ENCODE assay signal across 8 cellular contexts in genomic region chr17:60139438-60140285, GRCh38. TPM values are rescaled to one million over a fixed set of nuclear protein-coding genes. Genes with fewer than 3 reads are reported as not detected.
DNase-seq lines count a peak whose midpoint lies in the region; ATAC-seq and TF ChIP-seq lines count a peak whose summit lies in the region.

No MANE protein-coding gene starts in this region.

- H3K36me3 ChIP-seq in HEK293 (ENCODE audit: control insufficient read depth in 2 of 2, insufficient read depth in 1 of 2, low read length in 2 of 2) (no peaks in the 10 kb centered on the region), right lobe of liver (no peaks in the 10 kb centered on the region)

- H3K9me3 ChIP-seq in HEK293 (ENCODE audit: control insufficient read depth, insufficient read depth, low read depth, low read length) = no peaks in the 10 kb centered on the region
- H3K9me3 ChIP-seq in right lobe of liver = no peaks in the 10 kb centered on the region

- ATAC-seq in right lobe of liver (peak; percentile 50 to 60 (median 57)), HG03520 (IDR thresholded peaks at IDR 0.05; ENCODE audit: unreplicated experiment) (no peak), GM18907 (IDR thresholded peaks at IDR 0.05; ENCODE audit: unreplicated experiment) (no peak)

- CTCF ChIA-PET in HEK293 (lab: Yijun Ruan, JAX) = interaction anchor here (0.6 to 1.4 kb wide), 6 partner anchors 31 to 807 kb away, joined by 3 to 5 read pairs (median 4); no protein-coding TSS in a partner anchor

- H3K4me1 ChIP-seq in HEK293 (ENCODE audit: control insufficient read depth, insufficient read depth, low read length) (peaks cover 4% of the 10 kb centered on the region), right lobe of liver (peaks cover 0 to 21% (median 5%) of the 10 kb centered on the region in 4 donors)

- intact Hi-C loops in right lobe of liver (cut with DNase I) = loop anchor here (10.0 kb wide), 1 partner anchor 295 kb away; no protein-coding TSS in a partner anchor

- peak; percentile 48 to 57 for DNase-seq in activated CD4-positive, alpha-beta T cell treated with anti-CD3 and anti-CD28 coated beads for 24 hours (ENCODE audit: low read depth in 2 of 2)
- DNase-seq in coronary artery (ENCODE audit: low spot score) (no peak), right lobe of liver (peak; percentile 72 to 78 (median 74)), OCI-M2 (lab: John Stamatoyannopoulos, UW; ENCODE audit: unreplicated experiment) (no peak)
- peak; percentile 30 to 55 (median 31) for DNase-seq in stimulated activated CD4-positive, alpha-beta T cell treated with anti-CD3 and anti-CD28 coated beads, TNF-alpha, amount 100 ng/mL, for 48 hours (ENCODE audit: low read depth in 3 of 3)

- no peak overlapping the region for H3K4me3 ChIP-seq in HEK293 (ENCODE audit: low read depth, low read length)
- peak overlapping the region; percentile 51 for H3K4me3 ChIP-seq in coronary artery
- H3K4me3 ChIP-seq in right lobe of liver = no peak overlapping the region

- H3K27ac ChIP-seq in HEK293 (ENCODE audit: extremely low read depth, low read depth, low read length) = no peak overlapping the region
- no peak overlapping the region for H3K27ac ChIP-seq in coronary artery
- no peak overlapping the region for H3K27ac ChIP-seq in right lobe of liver

- peaks cover 8% of the 10 kb centered on the region in 2 donors for H3K27me3 ChIP-seq in right lobe of liver

- no peak for TF ChIP-seq CTCF in HEK293 (tag by site-specific recombination; IDR thresholded peaks at IDR 0.05)
- TF ChIP-seq CTCF in coronary artery (IDR thresholded peaks at IDR 0.05) = no peak
- peak; percentile 20 to 63 (median 46) for TF ChIP-seq CTCF in right lobe of liver (IDR thresholded peaks at IDR 0.05)

- 4% methylated on average over 14 of the region's 66 CpGs for WGBS in right lobe of liver (ENCODE audit: insufficient coverage, low coverage, low lambda C conversion rate, missing lambda C conversion rate)

- TF ChIP-seq POLR2A in right lobe of liver (IDR thresholded peaks at IDR 0.05) = no peak

- POLR2A ChIA-PET in HEK293 (lab: Yijun Ruan, JAX) = interaction anchor here (0.6 to 0.8 kb wide), 2 partner anchors 8 to 430 kb away, joined by 3 read pairs; no protein-coding TSS in a partner anchor

TF ChIP-seq in HEK293, 187 proteins besides CTCF, POLR2A, EP300 and RAD21:
- peak; percentile 92 for TF ChIP-seq KLF16 (tag by site-specific recombination; IDR thresholded peaks at IDR 0.05)
- no peak for TF ChIP-seq ZNF610 (tag by site-specific recombination; IDR thresholded peaks at IDR 0.05; ENCODE audit: borderline replicate concordance)
- TF ChIP-seq ZBTB21 (tag by site-specific recombination; IDR thresholded peaks at IDR 0.05) = no peak
- no peak for TF ChIP-seq ZNF10 (tag by site-specific recombination; IDR thresholded peaks at IDR 0.05)
- TF ChIP-seq ZBTB1 (tag by site-specific recombination; IDR thresholded peaks at IDR 0.05) = no peak
- no peak for TF ChIP-seq ZNF670 (tag by site-specific recombination; IDR thresholded peaks at IDR 0.05; ENCODE audit: low read depth)
- no peak for TF ChIP-seq IKZF3 (tag by site-specific recombination; IDR thresholded peaks at IDR 0.05)
- TF ChIP-seq ZNF184 (tag by site-specific recombination; IDR thresholded peaks at IDR 0.05) = no peak
- peak; percentile 62; the same call in 1 of the 2 replicates for TF ChIP-seq KLF8 (tag by site-specific recombination; IDR thresholded peaks at IDR 0.05)
- TF ChIP-seq GLIS2 (tag by site-specific recombination; IDR thresholded peaks at IDR 0.05) = no peak
- TF ChIP-seq ZBTB20 (tag by site-specific recombination; IDR thresholded peaks at IDR 0.05) = no peak
- TF ChIP-seq BCL11B (tag by site-specific recombination; IDR thresholded peaks at IDR 0.05; ENCODE audit: low read depth) = no peak
- TF ChIP-seq ZNF513 (tag by site-specific recombination; IDR thresholded peaks at IDR 0.05) = no peak
- TF ChIP-seq KLF1 (tag by site-specific recombination; IDR thresholded peaks at IDR 0.05) = peak; percentile 95
- peak; percentile 66; the same call in 1 of the 2 replicates for TF ChIP-seq KLF7 (tag by site-specific recombination; IDR thresholded peaks at IDR 0.05; ENCODE audit: borderline replicate concordance)
- TF ChIP-seq ZNF747 (tag by site-specific recombination; IDR thresholded peaks at IDR 0.05) = no peak
- peak; percentile 97 for TF ChIP-seq REST (tag by site-specific recombination; IDR thresholded peaks at IDR 0.05)
- TF ChIP-seq ZNF704 (tag by site-specific recombination; IDR thresholded peaks at IDR 0.05) = no peak
- no peak for TF ChIP-seq ZSCAN18 (tag by site-specific recombination; IDR thresholded peaks at IDR 0.05)
- no peak for TF ChIP-seq ZNF132 (tag by site-specific recombination; IDR thresholded peaks at IDR 0.05; ENCODE audit: borderline replicate concordance)
TF ChIP-seq in HEK293: peak in this region for 5.

RNA-seq across cellular contexts. Expression of gene CA4, which starts 10.1 kb away (rescaled TPM):
- total RNA-seq in right lobe of liver = under 1 TPM in 3 of 6 experiments, not detected in 3; 0.33 to 0.37 (median 0.35) TPM

Comparison
In these comparisons a context has a peak if more than half of its experiments do, and no peak if none do; other contexts are left out.
1. CTCF ChIP-seq: peak in right lobe of liver (4 of 4); none in HEK293 (single experiment) and coronary artery (single experiment).
2. DNase-seq: peak in activated CD4-positive, alpha-beta T cell treated with anti-CD3 and anti-CD28 coated beads for 24 hours (2 of 2), right lobe of liver (3 of 3) and stimulated activated CD4-positive, alpha-beta T cell treated with anti-CD3 and anti-CD28 coated beads, TNF-alpha, amount 100 ng/mL, for 48 hours (3 of 3); none in coronary artery (single experiment) and OCI-M2 (single experiment).
3. ATAC-seq: peak in right lobe of liver (4 of 4); none in HG03520 (single experiment) and GM18907 (single experiment).